Comparison of ENCODE assay signal across 11 cellular contexts in genomic region chr6:2381872-2382661, GRCh38.
"Had no signal": no experiment of that assay in that cellular context is flagged by ENCODE, and none has a peak within 500 bp of the region (broad histone marks: within the 10 kb centered on the region; RNA-seq: fewer than 3 reads in every experiment).

No MANE protein-coding gene starts in this region.

- H3K27me3 ChIP-seq: cardiac muscle cell, colonic mucosa, transverse colon had no signal

- H3K9me3 ChIP-seq: colonic mucosa, prostate gland, transverse colon had no signal

- DNase-seq: activated CD8-positive, alpha-beta memory T cell treated with anti-CD3 and anti-CD28 coated beads, Interleukin-2, amount 50 U/mL, for 4 hours; activated CD8-positive, alpha-beta T cell treated with anti-CD3 and anti-CD28 coated beads for 36 hours; colonic mucosa; effector CD4-positive, alpha-beta T cell; hippocampal formation; naive thymus-derived CD8-positive, alpha-beta T cell; T-helper 9 cell; transverse colon had no signal

- FAIRE-seq: astrocyte had no signal

- H3K36me3 ChIP-seq: cardiac muscle cell, colonic mucosa, prostate gland, transverse colon had no signal

- H3K4me1 ChIP-seq: colonic mucosa had no signal

- H3K27ac ChIP-seq: cardiac muscle cell, colonic mucosa, prostate gland, transverse colon had no signal

- H3K4me3 ChIP-seq: cardiac muscle cell, colonic mucosa, prostate gland, transverse colon had no signal

- ATAC-seq: activated CD8-positive, alpha-beta T cell treated with anti-CD3 and anti-CD28 coated beads for 36 hours; naive thymus-derived CD8-positive, alpha-beta T cell had no signal
